Comparison of ENCODE assay signal across 30 cellular contexts in the genomic region with DNA sequence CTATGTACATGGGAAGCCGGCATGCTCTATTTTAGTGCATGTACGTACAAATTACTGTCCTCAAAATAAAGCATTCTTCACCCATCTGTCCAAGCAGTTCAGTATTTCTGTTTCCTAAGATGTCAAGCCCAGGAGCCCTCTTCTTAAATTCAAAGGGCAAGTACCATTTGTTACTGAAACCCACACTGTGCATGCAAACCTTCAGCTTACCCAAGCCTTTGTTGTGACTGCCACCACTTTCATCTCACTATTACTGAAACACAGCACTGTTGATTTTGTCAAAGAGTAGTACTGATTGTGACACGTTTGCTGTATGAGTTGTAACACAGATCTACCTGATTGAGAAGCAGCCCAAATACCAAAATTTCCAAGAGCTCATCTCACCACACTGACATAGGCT.
"Had no signal": no experiment of that assay in that cellular context is flagged by ENCODE, and none has a peak within 500 bp of the region (broad histone marks: within the 10 kb centered on the region; RNA-seq: fewer than 3 reads in every experiment).

No MANE protein-coding gene starts in this region.

- DNase-seq: dermis blood vessel endothelial cell; effector memory CD8-positive, alpha-beta T cell; heart left ventricle; kidney; mesenchymal stem cell; mucosa of descending colon; naive B cell; nucleus accumbens; stimulated activated CD4-positive, alpha-beta T cell treated with anti-CD3 and anti-CD28 coated beads, Interleukin-12 subunit alpha, Interleukin-12 subunit beta, amount 100 ng/mL, for 4 hours; stimulated activated CD4-positive, alpha-beta T cell treated with anti-CD3 and anti-CD28 coated beads, Interleukin-1b, Interleukin-23, amount 100 ng/mL, for 48 hours; stimulated activated CD4-positive, alpha-beta T cell treated with anti-CD3 and anti-CD28 coated beads, Interleukin-4, amount 100 ng/mL, for 1 hour; stimulated activated CD8-positive, alpha-beta memory T cell treated with anti-CD3 and anti-CD28 coated beads, Interleukin-4, amount 100 ng/mL, for 48 hours; stimulated activated naive CD8-positive, alpha-beta T cell treated with anti-CD3 and anti-CD28 coated beads, Interleukin-15, Interleukin-2, amounts not matched to agents 100 U/mL and 50 U/mL, for 24 hours; substantia nigra; testis; tibial artery had no signal

- H3K9me3 Mint-ChIP-seq: mesothelial cell of epicardium, type B pancreatic cell had no signal

- H3K4me1 Mint-ChIP-seq: mesothelial cell of epicardium had no signal

- H3K27ac Mint-ChIP-seq: effector memory CD8-positive, alpha-beta T cell; mesothelial cell of epicardium; naive B cell; natural killer cell treated with Interleukin-12 subunit alpha and Interleukin-12 subunit beta and Interleukin-15 and Interleukin-18, amount 100 ng/mL, for 72 hours; type B pancreatic cell had no signal

- H3K36me3 Mint-ChIP-seq: mesothelial cell of epicardium, naive B cell, type B pancreatic cell had no signal

- H3K27ac ChIP-seq: coronary artery, heart left ventricle, hepatocyte, prostate gland, right atrium auricular region, testis, tibial artery had no signal

- H3K27me3 Mint-ChIP-seq: effector memory CD8-positive, alpha-beta T cell; naive B cell; natural killer cell treated with Interleukin-12 subunit alpha and Interleukin-12 subunit beta and Interleukin-15 and Interleukin-18, amount 100 ng/mL, for 72 hours; type B pancreatic cell had no signal

- ATAC-seq: effector memory CD8-positive, alpha-beta T cell; heart left ventricle; left lobe of liver; mucosa of descending colon; natural killer cell treated with Interleukin-12 subunit alpha and Interleukin-12 subunit beta and Interleukin-15 and Interleukin-18, amount 100 ng/mL, for 72 hours; sciatic nerve; stimulated activated naive CD8-positive, alpha-beta T cell treated with anti-CD3 and anti-CD28 coated beads, Interleukin-15, Interleukin-2, amounts not matched to agents 100 U/mL and 50 U/mL, for 24 hours had no signal

- H3K79me2 ChIP-seq: hepatocyte had no signal

- H2AFZ ChIP-seq: hepatocyte had no signal

- FAIRE-seq: endometrium, frontal cortex, urothelium cell line had no signal

- H3K27me3 ChIP-seq: heart left ventricle, hepatocyte, right atrium auricular region, testis, tibial artery had no signal

- H3K4me3 Mint-ChIP-seq: effector memory CD8-positive, alpha-beta T cell; mesothelial cell of epicardium; naive B cell; natural killer cell treated with Interleukin-12 subunit alpha and Interleukin-12 subunit beta and Interleukin-15 and Interleukin-18, amount 100 ng/mL, for 72 hours; type B pancreatic cell had no signal

- H3K36me3 ChIP-seq: heart left ventricle, prostate gland, right atrium auricular region, tibial artery had no signal

- H3K4me3 ChIP-seq: coronary artery, heart left ventricle, hepatocyte, lung, mucosa of descending colon, prostate gland, right atrium auricular region, smooth muscle cell, testis, tibial artery had no signal

- H3K4me1 ChIP-seq: heart left ventricle, prostate gland, right atrium auricular region, testis had no signal

- H3K9me3 ChIP-seq: heart left ventricle, prostate gland, right atrium auricular region, testis, tibial artery had no signal

- H3K4me2 ChIP-seq: hepatocyte, smooth muscle cell had no signal
